ENCODE assay signal across 1 cellular context in genomic region chr7:106952658-106953231, GRCh38.
TF ChIP-seq lines count a peak whose summit lies in the region.

No MANE protein-coding gene starts in this region.

TF ChIP-seq in K562, 482 proteins besides CTCF, POLR2A, EP300 and RAD21 (continued from another document):
- TF ChIP-seq MGA (IDR thresholded peaks at IDR 0.05) = peak; percentile 82
- no peak for TF ChIP-seq REST (CRISPR knock-in tag; IDR thresholded peaks at IDR 0.05; ENCODE audit: low read depth)
- TF ChIP-seq MLLT1 (IDR thresholded peaks at IDR 0.05) = peak in 1 of 2 experiments; percentile 73; a peak in 1 of 4 replicates
- peak; percentile 54 for TF ChIP-seq DACH1 (IDR thresholded peaks at IDR 0.05; ENCODE audit: partially characterized antibody)
